Comparison of ENCODE assay signal across 27 cellular contexts in genomic region chr17:15026088-15026487, GRCh38.
"Had no signal": no experiment of that assay in that cellular context is flagged by ENCODE, and none has a peak within 500 bp of the region (broad histone marks: within the 10 kb centered on the region; RNA-seq: fewer than 3 reads in every experiment).

No MANE protein-coding gene starts in this region.

- H3K4me1 ChIP-seq: stomach, suprapubic skin, testis, thyroid gland, tibial artery, tibial nerve, transverse colon, upper lobe of left lung, upper lobe of right lung, uterus, vagina had no signal

- H3K27ac ChIP-seq: stomach, suprapubic skin, testis, thoracic aorta, thyroid gland, tibial artery, tibial nerve, transverse colon, upper lobe of left lung, upper lobe of right lung, uterus, vagina had no signal

- H3K4me3 ChIP-seq: stomach, suprapubic skin, testis, thoracic aorta, thyroid gland, tibial artery, tibial nerve, transverse colon, upper lobe of left lung, upper lobe of right lung, uterus, vagina had no signal

- DNase-seq: stimulated activated CD4-positive, alpha-beta T cell treated with anti-CD3 and anti-CD28 coated beads, Interleukin-2, amount 100 ng/mL, for 48 hours; stimulated activated CD4-positive, alpha-beta T cell treated with anti-CD3 and anti-CD28 coated beads, Interleukin-4, amount 100 ng/mL, for 1 hour; stimulated activated CD4-positive, alpha-beta T cell treated with anti-CD3 and anti-CD28 coated beads, Interleukin-4, amount 100 ng/mL, for 24 hours; stimulated activated CD4-positive, alpha-beta T cell treated with anti-CD3 and anti-CD28 coated beads, Interleukin-4, amount 100 ng/mL, for 4 hours; stimulated activated CD8-positive, alpha-beta memory T cell treated with anti-CD3 and anti-CD28 coated beads, Interleukin-4, amount 100 ng/mL, for 48 hours; stimulated activated naive B cell treated with anti-CD40 and anti-IgM and Interleukin-4, amounts not matched to agents 10 μg/mL and 1 μg/mL and 100 μg/mL, for 72 hours; stimulated activated naive CD4-positive, alpha-beta T cell; stimulated activated naive CD4-positive, alpha-beta T cell treated with Interleukin-2 at 50 U/mL for 16 hours; stimulated activated naive CD8-positive, alpha-beta T cell treated with anti-CD3 and anti-CD28 coated beads, Interleukin-15, amount 100 ng/mL, for 72 hours; stimulated activated naive CD8-positive, alpha-beta T cell treated with anti-CD3 and anti-CD28 coated beads, Interleukin-15, Interleukin-2, amounts not matched to agents 100 U/mL and 50 U/mL, for 24 hours; stomach; substantia nigra; testis; thyroid gland; tibial artery; transverse colon; trophoblast cell; upper lobe of left lung; upper lobe of right lung; uterus had no signal

- H3K9me3 ChIP-seq: testis, thoracic aorta, thyroid gland, tibial artery, transverse colon, upper lobe of right lung, uterus, vagina had no signal

- ATAC-seq: stimulated activated effector memory CD8-positive, alpha-beta T cell treated with anti-CD3 and anti-CD28 coated beads, Interleukin-12 subunit alpha, Interleukin-12 subunit beta, amount 100 ng/mL, for 72 hours; stimulated activated memory B cell treated with anti-CD40 and anti-IgM and Interleukin-4, amounts not matched to agents 10 μg/mL and 1 μg/mL and 100 μg/mL, for 72 hours; stimulated activated naive B cell treated with anti-CD40 and anti-IgM and Interleukin-4, amounts not matched to agents 10 μg/mL and 1 μg/mL and 100 μg/mL, for 72 hours; stimulated activated naive CD8-positive, alpha-beta T cell treated with anti-CD3 and anti-CD28 coated beads, Interleukin-15, amount 100 ng/mL, for 72 hours; stimulated activated naive CD8-positive, alpha-beta T cell treated with anti-CD3 and anti-CD28 coated beads, Interleukin-15, Interleukin-2, amounts not matched to agents 100 U/mL and 50 U/mL, for 24 hours; upper lobe of right lung had no signal

- FAIRE-seq: urothelium cell line had no signal

- H3K36me3 ChIP-seq: stomach, suprapubic skin, thoracic aorta, thyroid gland, tibial artery, tibial nerve, transverse colon, upper lobe of left lung, upper lobe of right lung, uterus, vagina had no signal

- H3K27me3 ChIP-seq: stomach, suprapubic skin, testis, thyroid gland, tibial artery, tibial nerve, transverse colon, upper lobe of left lung, upper lobe of right lung, uterus, vagina had no signal
